Comparison of ENCODE assay signal across 1 cellular context in genomic region chr2:138282014-138282413, GRCh38.
TF ChIP-seq lines count a peak whose summit lies in the region.

No MANE protein-coding gene starts in this region.

TF ChIP-seq in HepG2, 621 proteins besides CTCF, POLR2A, EP300 and RAD21 (continued from another document and continues in another):
- TF ChIP-seq ASH2L (IDR thresholded peaks at IDR 0.05; ENCODE audit: insufficient read length, low read depth, low read length) (no peak), RXRB (CRISPR knock-in tag; IDR thresholded peaks at IDR 0.05; ENCODE audit: borderline replicate concordance) (peak; percentile 89), GPN1 (CRISPR knock-in tag; IDR thresholded peaks at IDR 0.05; ENCODE audit: borderline replicate concordance) (no peak), ZNF816 (CRISPR knock-in tag; IDR thresholded peaks at IDR 0.05; ENCODE audit: borderline replicate concordance) (0 out of 2 replicates have a peak, but pooled peaks have one; percentile 28), SETDB1 (CRISPR knock-in tag; IDR thresholded peaks at IDR 0.05; ENCODE audit: borderline replicate concordance) (no peak), SUZ12 (IDR thresholded peaks at IDR 0.05; ENCODE audit: low read depth, low read length) (no peak), PATZ1 (CRISPR knock-in tag; IDR thresholded peaks at IDR 0.05) (no peak), TBL1XR1 (IDR thresholded peaks at IDR 0.05; ENCODE audit: borderline replicate concordance, low read length, partially characterized antibody) (peak; percentile 88), PRDM10 (CRISPR knock-in tag; IDR thresholded peaks at IDR 0.05; ENCODE audit: low read depth) (no peak), RORA (CRISPR knock-in tag; IDR thresholded peaks at IDR 0.05) (no peak), HDAC2 (CRISPR knock-in tag; IDR thresholded peaks at IDR 0.05) (peak; percentile 64; the same call in 1 of the 2 replicates), ZNF124 (CRISPR knock-in tag; IDR thresholded peaks at IDR 0.05) (peak; percentile 58; the same call in 1 of the 2 replicates), SSRP1 (CRISPR knock-in tag; IDR thresholded peaks at IDR 0.05) (no peak), FOXM1 (CRISPR knock-in tag; IDR thresholded peaks at IDR 0.05) (no peak), MAFK (conservative IDR thresholded peaks at IDR 0.05 in 1 of 2, IDR thresholded peaks at IDR 0.05 in 1 of 2; ENCODE audit: low read length in 2 of 2) (no peak), ZNF17 (CRISPR knock-in tag; IDR thresholded peaks at IDR 0.05) (no peak), AGO1 (IDR thresholded peaks at IDR 0.05; ENCODE audit: low read depth, low read length, poor library complexity, severe bottlenecking) (no peak), GATAD1 (CRISPR knock-in tag; IDR thresholded peaks at IDR 0.05) (no peak), ADNP (CRISPR knock-in tag; IDR thresholded peaks at IDR 0.05) (no peak), ZNF746 (CRISPR knock-in tag; IDR thresholded peaks at IDR 0.05) (no peak), FUBP1 (CRISPR knock-in tag; IDR thresholded peaks at IDR 0.05; ENCODE audit: borderline replicate concordance) (no peak), TIGD3 (CRISPR knock-in tag; IDR thresholded peaks at IDR 0.05; ENCODE audit: borderline replicate concordance) (no peak), ZNF609 (CRISPR knock-in tag; IDR thresholded peaks at IDR 0.05; ENCODE audit: borderline replicate concordance) (peak; percentile 57; the same call in 1 of the 2 replicates), HNF4A (CRISPR knock-in tag; IDR thresholded peaks at IDR 0.05) (peak; percentile 77), ATF7-NPFF (CRISPR knock-in tag; IDR thresholded peaks at IDR 0.05; ENCODE audit: low read depth) (no peak), PPARG (CRISPR knock-in tag; conservative IDR thresholded peaks at IDR 0.05) (peak; percentile 92), TEAD3 (CRISPR knock-in tag; optimal IDR thresholded peaks at IDR 0.05; ENCODE audit: borderline replicate concordance) (peak; percentile 68), NFYC (CRISPR knock-in tag; IDR thresholded peaks at IDR 0.05) (peak; percentile 24; the same call in 1 of the 2 replicates), ZNF10 (CRISPR knock-in tag; IDR thresholded peaks at IDR 0.05; ENCODE audit: borderline replicate concordance, low read depth) (no peak), ZNF18 (CRISPR knock-in tag; IDR thresholded peaks at IDR 0.05; ENCODE audit: insufficient replicate concordance) (no peak), RCOR2 (CRISPR knock-in tag; IDR thresholded peaks at IDR 0.05) (peak; percentile 70; the same call in 1 of the 2 replicates), DPF2 (CRISPR knock-in tag; IDR thresholded peaks at IDR 0.05; ENCODE audit: borderline replicate concordance, low read depth) (no peak)
- TF ChIP-seq, protein P1, sequence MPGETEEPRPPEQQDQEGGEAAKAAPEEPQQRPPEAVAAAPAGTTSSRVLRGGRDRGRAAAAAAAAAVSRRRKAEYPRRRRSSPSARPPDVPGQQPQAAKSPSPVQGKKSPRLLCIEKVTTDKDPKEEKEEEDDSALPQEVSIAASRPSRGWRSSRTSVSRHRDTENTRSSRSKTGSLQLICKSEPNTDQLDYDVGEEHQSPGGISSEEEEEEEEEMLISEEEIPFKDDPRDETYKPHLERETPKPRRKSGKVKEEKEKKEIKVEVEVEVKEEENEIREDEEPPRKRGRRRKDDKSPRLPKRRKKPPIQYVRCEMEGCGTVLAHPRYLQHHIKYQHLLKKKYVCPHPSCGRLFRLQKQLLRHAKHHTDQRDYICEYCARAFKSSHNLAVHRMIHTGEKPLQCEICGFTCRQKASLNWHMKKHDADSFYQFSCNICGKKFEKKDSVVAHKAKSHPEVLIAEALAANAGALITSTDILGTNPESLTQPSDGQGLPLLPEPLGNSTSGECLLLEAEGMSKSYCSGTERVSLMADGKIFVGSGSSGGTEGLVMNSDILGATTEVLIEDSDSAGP (CRISPR knock-in tag; IDR thresholded peaks at IDR 0.05; ENCODE audit: borderline replicate concordance): no peak
- TF ChIP-seq, protein P2, sequence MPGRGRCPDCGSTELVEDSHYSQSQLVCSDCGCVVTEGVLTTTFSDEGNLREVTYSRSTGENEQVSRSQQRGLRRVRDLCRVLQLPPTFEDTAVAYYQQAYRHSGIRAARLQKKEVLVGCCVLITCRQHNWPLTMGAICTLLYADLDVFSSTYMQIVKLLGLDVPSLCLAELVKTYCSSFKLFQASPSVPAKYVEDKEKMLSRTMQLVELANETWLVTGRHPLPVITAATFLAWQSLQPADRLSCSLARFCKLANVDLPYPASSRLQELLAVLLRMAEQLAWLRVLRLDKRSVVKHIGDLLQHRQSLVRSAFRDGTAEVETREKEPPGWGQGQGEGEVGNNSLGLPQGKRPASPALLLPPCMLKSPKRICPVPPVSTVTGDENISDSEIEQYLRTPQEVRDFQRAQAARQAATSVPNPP (CRISPR knock-in tag; IDR thresholded peaks at IDR 0.05): no peak
- TF ChIP-seq, protein P3, sequence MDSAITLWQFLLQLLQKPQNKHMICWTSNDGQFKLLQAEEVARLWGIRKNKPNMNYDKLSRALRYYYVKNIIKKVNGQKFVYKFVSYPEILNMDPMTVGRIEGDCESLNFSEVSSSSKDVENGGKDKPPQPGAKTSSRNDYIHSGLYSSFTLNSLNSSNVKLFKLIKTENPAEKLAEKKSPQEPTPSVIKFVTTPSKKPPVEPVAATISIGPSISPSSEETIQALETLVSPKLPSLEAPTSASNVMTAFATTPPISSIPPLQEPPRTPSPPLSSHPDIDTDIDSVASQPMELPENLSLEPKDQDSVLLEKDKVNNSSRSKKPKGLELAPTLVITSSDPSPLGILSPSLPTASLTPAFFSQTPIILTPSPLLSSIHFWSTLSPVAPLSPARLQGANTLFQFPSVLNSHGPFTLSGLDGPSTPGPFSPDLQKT (CRISPR knock-in tag; IDR thresholded peaks at IDR 0.05; ENCODE audit: borderline replicate concordance): no peak
